ENCODE assay signal across 10 cellular contexts in genomic region chr14:80212025-80212402, GRCh38. TPM values are rescaled to one million over a fixed set of nuclear protein-coding genes. Genes with fewer than 3 reads are reported as not detected.
DNase-seq lines count a peak whose midpoint lies in the region; ATAC-seq and TF ChIP-seq lines count a peak whose summit lies in the region.
"Had no signal": no experiment of that assay in that cellular context is flagged by ENCODE, and none has a peak within 500 bp of the region (broad histone marks: within the 10 kb centered on the region; RNA-seq: fewer than 3 reads in every experiment).

No MANE protein-coding gene starts in this region.

- peak overlapping the region; percentile 2 for H3K27ac ChIP-seq in hepatocyte
- H3K27ac ChIP-seq: BLaER1 treated with 17β-estradiol and CSF1 and Interleukin-3, amounts not matched to agents 10 nM and 100 nM had no signal

- POLR2A ChIA-PET in activated CD4-positive, alpha-beta T cell treated with anti-CD3 and anti-CD28 coated beads, Interleukin-2, amount 10 ng/mL, durations not matched to agents 7 days and 5 days (lab: Charles Lee), result no interaction called here

- intact Hi-C loops in activated CD4-positive, alpha-beta T cell treated with anti-CD3 and anti-CD28 coated beads, Interleukin-2, amount 10 ng/mL, durations not matched to agents 24 days and 14 days (cut with micrococcal nuclease), result loop anchor here (10.0 kb wide), 1 partner anchor 633 kb away; no protein-coding TSS in a partner anchor

- no peaks in the 10 kb centered on the region for H3K9me3 Mint-ChIP-seq in activated CD4-positive, alpha-beta T cell treated with anti-CD3 and anti-CD28 coated beads, Interleukin-2, amount 10 ng/mL, durations not matched to agents 24 days and 14 days
- no peaks in the 10 kb centered on the region for H3K9me3 Mint-ChIP-seq in type B pancreatic cell
- no peaks in the 10 kb centered on the region for H3K9me3 Mint-ChIP-seq in activated CD4-positive, alpha-beta T cell treated with anti-CD3 and anti-CD28 coated beads, Interleukin-2, amount 10 ng/mL, durations not matched to agents 7 days and 5 days

- H2AFZ ChIP-seq in hepatocyte, result peak overlapping the region; percentile 29

- H3K9me3 ChIP-seq in hepatocyte (ENCODE audit: low read depth), result no peaks in the 10 kb centered on the region
- H3K9me3 ChIP-seq: BLaER1 treated with 17β-estradiol and CSF1 and Interleukin-3, amounts not matched to agents 10 nM and 100 nM had no signal

- TF ChIP-seq CTCF in hepatocyte (IDR thresholded peaks at IDR 0.05; ENCODE audit: poor library complexity), result no peak
- TF ChIP-seq CTCF in type B pancreatic cell (conservative IDR thresholded peaks at IDR 0.05), result no peak

- no peaks in the 10 kb centered on the region for H4K20me1 ChIP-seq in hepatocyte (ENCODE audit: insufficient read depth, poor library complexity, severe bottlenecking)
- H4K20me1 ChIP-seq: BLaER1 treated with 17β-estradiol and CSF1 and Interleukin-3, amounts not matched to agents 10 nM and 100 nM had no signal

- ATAC-seq in esophagus mucosa, result no peak

- H3K79me2 ChIP-seq in hepatocyte, result no peaks in the 10 kb centered on the region

- H3K36me3 ChIP-seq in hepatocyte (replicated peaks; ENCODE audit: insufficient read depth, low read depth), result no peaks in the 10 kb centered on the region
- H3K36me3 ChIP-seq: BLaER1 treated with 17β-estradiol and CSF1 and Interleukin-3, amounts not matched to agents 10 nM and 100 nM had no signal

- H3K36me3 Mint-ChIP-seq in activated CD4-positive, alpha-beta T cell treated with anti-CD3 and anti-CD28 coated beads, Interleukin-2, amount 10 ng/mL, durations not matched to agents 24 days and 14 days (ENCODE audit: low read depth), result no peaks in the 10 kb centered on the region
- no peaks in the 10 kb centered on the region for H3K36me3 Mint-ChIP-seq in type B pancreatic cell
- H3K36me3 Mint-ChIP-seq in activated CD4-positive, alpha-beta T cell treated with anti-CD3 and anti-CD28 coated beads, Interleukin-2, amount 10 ng/mL, durations not matched to agents 7 days and 5 days (ENCODE audit: low read depth), result no peaks in the 10 kb centered on the region
- H3K36me3 Mint-ChIP-seq: activated naive CD8-positive, alpha-beta T cell had no signal

- peaks cover 3% of the 10 kb centered on the region for H3K4me1 Mint-ChIP-seq in activated CD4-positive, alpha-beta T cell treated with anti-CD3 and anti-CD28 coated beads, Interleukin-2, amount 10 ng/mL, durations not matched to agents 24 days and 14 days
- H3K4me1 Mint-ChIP-seq in type B pancreatic cell (ENCODE audit: unreplicated experiment), result peaks cover 13% of the 10 kb centered on the region
- no peaks in the 10 kb centered on the region for H3K4me1 Mint-ChIP-seq in activated CD4-positive, alpha-beta T cell treated with anti-CD3 and anti-CD28 coated beads, Interleukin-2, amount 10 ng/mL, durations not matched to agents 7 days and 5 days

- no peaks in the 10 kb centered on the region for H3K27me3 ChIP-seq in hepatocyte
- H3K27me3 ChIP-seq: BLaER1 treated with 17β-estradiol and CSF1 and Interleukin-3, amounts not matched to agents 10 nM and 100 nM had no signal

- WGBS in hepatocyte (ENCODE audit: low lambda C conversion rate, missing lambda C conversion rate), result 14% methylated on average over 5 of the region's 5 CpGs

- H3K9me2 ChIP-seq in hepatocyte (replicated peaks; ENCODE audit: insufficient read depth), result no peaks in the 10 kb centered on the region

- DNase-seq in activated CD4-positive, alpha-beta T cell treated with anti-CD3 and anti-CD28 coated beads, Interleukin-2, amount 10 ng/mL, durations not matched to agents 24 days and 14 days, result no peak
- DNase-seq in activated CD4-positive, alpha-beta T cell treated with anti-CD3 and anti-CD28 coated beads for 4 hours, result no peak
- peak; percentile 26 for DNase-seq in RPMI7951 (ENCODE audit: low read depth)
- peak; percentile 49 for DNase-seq in hepatocyte (ENCODE audit: low spot score)
- no peak for DNase-seq in type B pancreatic cell (ENCODE audit: extremely low spot score, unreplicated experiment)
- no peak for DNase-seq in activated CD4-positive, alpha-beta T cell treated with anti-CD3 and anti-CD28 coated beads, Interleukin-2, amount 10 ng/mL, durations not matched to agents 7 days and 5 days
- DNase-seq in activated CD8-positive, alpha-beta memory T cell treated with anti-CD3 and anti-CD28 coated beads for 24 hours, result no peak

- H3K4me1 ChIP-seq in hepatocyte (ENCODE audit: insufficient read depth), result no peaks in the 10 kb centered on the region

- H3K4me3 Mint-ChIP-seq in activated CD4-positive, alpha-beta T cell treated with anti-CD3 and anti-CD28 coated beads, Interleukin-2, amount 10 ng/mL, durations not matched to agents 24 days and 14 days, result peak overlapping the region; percentile 22
- H3K4me3 Mint-ChIP-seq in type B pancreatic cell, result peak overlapping the region; percentile 85
- H3K4me3 Mint-ChIP-seq in activated CD4-positive, alpha-beta T cell treated with anti-CD3 and anti-CD28 coated beads, Interleukin-2, amount 10 ng/mL, durations not matched to agents 7 days and 5 days, result no peak overlapping the region
- H3K4me3 Mint-ChIP-seq: activated naive CD8-positive, alpha-beta T cell had no signal

- no peaks in the 10 kb centered on the region for H3K27me3 Mint-ChIP-seq in activated CD4-positive, alpha-beta T cell treated with anti-CD3 and anti-CD28 coated beads, Interleukin-2, amount 10 ng/mL, durations not matched to agents 24 days and 14 days
- peaks cover 11% of the 10 kb centered on the region for H3K27me3 Mint-ChIP-seq in type B pancreatic cell
- H3K27me3 Mint-ChIP-seq in activated CD4-positive, alpha-beta T cell treated with anti-CD3 and anti-CD28 coated beads, Interleukin-2, amount 10 ng/mL, durations not matched to agents 7 days and 5 days, result peaks cover 3% of the 10 kb centered on the region
- H3K27me3 Mint-ChIP-seq: activated naive CD8-positive, alpha-beta T cell had no signal

- H3K4me2 ChIP-seq in hepatocyte, result peak overlapping the region; percentile 76

- H3K27ac Mint-ChIP-seq in activated CD4-positive, alpha-beta T cell treated with anti-CD3 and anti-CD28 coated beads, Interleukin-2, amount 10 ng/mL, durations not matched to agents 24 days and 14 days, result no peak overlapping the region
- H3K27ac Mint-ChIP-seq in type B pancreatic cell, result peak overlapping the region; percentile 59
- no peak overlapping the region for H3K27ac Mint-ChIP-seq in activated CD4-positive, alpha-beta T cell treated with anti-CD3 and anti-CD28 coated beads, Interleukin-2, amount 10 ng/mL, durations not matched to agents 7 days and 5 days
- H3K27ac Mint-ChIP-seq: activated naive CD8-positive, alpha-beta T cell had no signal

- peak overlapping the region; percentile 33 for H3K4me3 ChIP-seq in hepatocyte
- H3K4me3 ChIP-seq: BLaER1 treated with 17β-estradiol and CSF1 and Interleukin-3, amounts not matched to agents 10 nM and 100 nM had no signal

- CTCF ChIA-PET in activated CD4-positive, alpha-beta T cell treated with anti-CD3 and anti-CD28 coated beads, Interleukin-2, amount 10 ng/mL, durations not matched to agents 7 days and 5 days (lab: Charles Lee), result no interaction called here

RNA-seq across cellular contexts. Expression of gene DIO2, which starts 0.7 kb away (rescaled TPM):
- not detected in 2 replicates for total RNA-seq in activated CD4-positive, alpha-beta T cell treated with anti-CD3 and anti-CD28 coated beads, Interleukin-2, amount 10 ng/mL, durations not matched to agents 24 days and 14 days
- total RNA-seq in RPMI7951 (2014; rRNA removed; shearing (Covaris generic)), result 0.12 and 1.2 TPM in 2 replicates
- total RNA-seq in hepatocyte, result 2.5 and 9.3 TPM in 2 replicates
- polyA plus RNA-seq in hepatocyte, result 0.71 and 0.74 TPM in 2 replicates
- total RNA-seq in type B pancreatic cell (ENCODE audit: low replicate concordance), result 3.5 and 7.6 TPM in 2 replicates
- total RNA-seq in esophagus mucosa, result 58.4 TPM
- total RNA-seq in activated CD4-positive, alpha-beta T cell treated with anti-CD3 and anti-CD28 coated beads, Interleukin-2, amount 10 ng/mL, durations not matched to agents 7 days and 5 days, result not detected

Comparison
In these comparisons a context has a peak if more than half of its experiments do, and no peak if none do; other contexts are left out.
1. DNase-seq: peak in RPMI7951 (single experiment) and hepatocyte (single experiment); none in activated CD4-positive, alpha-beta T cell treated with anti-CD3 and anti-CD28 coated beads, Interleukin-2, amount 10 ng/mL, durations not matched to agents 24 days and 14 days (single experiment), activated CD4-positive, alpha-beta T cell treated with anti-CD3 and anti-CD28 coated beads for 4 hours (0 of 2), type B pancreatic cell (single experiment), activated CD4-positive, alpha-beta T cell treated with anti-CD3 and anti-CD28 coated beads, Interleukin-2, amount 10 ng/mL, durations not matched to agents 7 days and 5 days (single experiment) and activated CD8-positive, alpha-beta memory T cell treated with anti-CD3 and anti-CD28 coated beads for 24 hours (single experiment).